In the genomic region with DNA sequence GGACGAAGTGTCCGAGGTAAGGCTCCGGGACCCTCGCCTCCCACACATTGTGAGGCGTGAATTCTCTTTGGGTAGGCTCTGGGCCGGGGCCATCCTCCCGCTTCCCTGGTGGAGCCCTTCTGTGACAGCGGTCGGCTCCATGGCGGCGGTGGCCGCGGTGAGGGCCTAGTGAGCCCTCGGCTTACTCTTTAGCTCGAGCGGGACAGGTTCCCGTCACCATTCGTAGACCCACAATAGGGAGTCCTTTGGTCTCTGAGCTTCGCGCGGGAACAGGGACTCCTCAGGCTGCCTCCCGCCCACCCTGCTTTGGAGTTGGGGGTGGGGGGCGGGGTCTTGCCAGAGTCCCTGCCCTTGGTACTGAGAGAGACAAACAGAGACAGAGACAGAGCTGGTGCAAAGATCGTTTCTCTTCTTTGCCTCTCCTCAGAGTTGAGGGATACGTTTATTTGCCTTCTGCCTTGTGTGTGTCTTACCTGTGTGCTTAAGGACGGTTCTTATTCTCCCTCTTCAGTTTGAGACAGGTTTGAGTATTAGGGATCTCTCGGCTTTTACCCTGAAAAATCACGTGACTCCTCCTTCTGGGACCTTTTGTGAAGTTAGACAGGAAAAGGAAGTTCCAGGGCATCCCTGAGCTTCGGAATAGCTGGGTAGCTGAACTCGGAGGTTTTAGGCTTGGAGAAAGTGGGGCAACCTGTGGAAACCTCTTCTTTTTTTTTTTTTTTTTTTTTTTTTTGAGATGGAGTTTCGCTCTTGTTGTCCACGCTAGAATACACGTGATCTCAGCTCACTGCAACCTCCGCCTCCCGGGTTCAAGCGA, we compare ENCODE assay signal across 8 cellular contexts. TPM values are rescaled to one million over a fixed set of nuclear protein-coding genes. Genes with fewer than 3 reads are reported as not detected.
DNase-seq lines count a peak whose midpoint lies in the region; ATAC-seq lines count a peak whose summit lies in the region.

No MANE protein-coding gene starts in this region.

- H3K27me3 ChIP-seq in CD4-positive, alpha-beta memory T cell (ENCODE audit: insufficient read depth, low read length), result no peaks in the 10 kb centered on the region

- ATAC-seq in natural killer cell treated with Interleukin-12 subunit alpha and Interleukin-12 subunit beta and Interleukin-15 and Interleukin-18, amount 100 ng/mL, for 72 hours, result no peak

- peak overlapping the region; percentile 90 for H3K27ac ChIP-seq in CD4-positive, alpha-beta memory T cell (ENCODE audit: low read depth, low read length)

- H3K9me3 ChIP-seq in CD4-positive, alpha-beta memory T cell (ENCODE audit: control insufficient read depth in 1 of 2, low read length in 2 of 2), result no peaks in the 10 kb centered on the region

- no peaks in the 10 kb centered on the region for H3K27me3 Mint-ChIP-seq in CD4-positive, alpha-beta memory T cell
- no peaks in the 10 kb centered on the region for H3K27me3 Mint-ChIP-seq in activated T-cell treated with anti-CD3 and anti-CD28 coated beads, Interleukin-2, amount 50 U/mL, for 24 hours
- H3K27me3 Mint-ChIP-seq in natural killer cell treated with Interleukin-12 subunit alpha and Interleukin-12 subunit beta and Interleukin-15 and Interleukin-18, amount 100 ng/mL, for 72 hours, result no peaks in the 10 kb centered on the region

- peaks cover 51% of the 10 kb centered on the region for H3K4me1 ChIP-seq in CD4-positive, alpha-beta memory T cell (ENCODE audit: insufficient read depth, low read length)

- no peaks in the 10 kb centered on the region for H3K9me3 Mint-ChIP-seq in CD4-positive, alpha-beta memory T cell
- no peaks in the 10 kb centered on the region for H3K9me3 Mint-ChIP-seq in activated T-cell treated with anti-CD3 and anti-CD28 coated beads, Interleukin-2, amount 50 U/mL, for 24 hours
- no peaks in the 10 kb centered on the region for H3K9me3 Mint-ChIP-seq in natural killer cell treated with Interleukin-12 subunit alpha and Interleukin-12 subunit beta and Interleukin-15 and Interleukin-18, amount 100 ng/mL, for 72 hours

- H3K36me3 ChIP-seq in CD4-positive, alpha-beta memory T cell (ENCODE audit: insufficient read depth, low read length), result peaks cover 4% of the 10 kb centered on the region

- peaks cover 23 to 52% (median 34%) of the 10 kb centered on the region in 4 donors for H3K4me1 Mint-ChIP-seq in CD4-positive, alpha-beta memory T cell
- peaks cover 44% of the 10 kb centered on the region for H3K4me1 Mint-ChIP-seq in activated T-cell treated with anti-CD3 and anti-CD28 coated beads, Interleukin-2, amount 50 U/mL, for 24 hours (ENCODE audit: low read depth)
- peaks cover 24 to 33% of the 10 kb centered on the region in 2 donors for H3K4me1 Mint-ChIP-seq in natural killer cell treated with Interleukin-12 subunit alpha and Interleukin-12 subunit beta and Interleukin-15 and Interleukin-18, amount 100 ng/mL, for 72 hours (ENCODE audit: low read depth in 2 of 2)

- CTCF ChIA-PET in CD4-positive, alpha-beta memory T cell (lab: Charles Lee; ENCODE audit: partially characterized antibody), result interaction anchor here (0.7 to 1.1 kb wide), 4 partner anchors 12 to 308 kb away, joined by 3 to 4 read pairs (median 4); no protein-coding TSS in a partner anchor

- peak; percentile 40 to 66 (median 52) for DNase-seq in CD4-positive, alpha-beta memory T cell
- DNase-seq in HCEC 1CT (peak; percentile 31), OCI-M1 (lab: John Stamatoyannopoulos, UW) (peak; percentile 68), fibroblast of gingiva (ENCODE audit: low read depth) (peak; percentile 14), stromal cell of bone marrow (ENCODE audit: low read depth) (peak; percentile 11), NCI-H187 (lab: John Stamatoyannopoulos, UW) (no peak)
- DNase-seq in activated T-cell treated with anti-CD3 and anti-CD28 coated beads, Interleukin-2, amount 50 U/mL, for 24 hours, result peak; percentile 71
- peak; percentile 65 for DNase-seq in natural killer cell treated with Interleukin-12 subunit alpha and Interleukin-12 subunit beta and Interleukin-15 and Interleukin-18, amount 100 ng/mL, for 72 hours (ENCODE audit: low spot score)

- POLR2A ChIA-PET in CD4-positive, alpha-beta memory T cell (lab: Charles Lee; ENCODE audit: partially characterized antibody), result interaction anchor here (0.6 to 4.1 kb wide), 30 partner anchors 10 to 918 kb away, joined by 3 to 57 read pairs (median 5); a partner anchor contains a TSS

- intact Hi-C loops in CD4-positive, alpha-beta memory T cell (cut with micrococcal nuclease), result loop anchor here (1.0 kb wide), 1 partner anchor 295 kb away; no protein-coding TSS in a partner anchor

- H3K4me3 ChIP-seq in CD4-positive, alpha-beta memory T cell (ENCODE audit: low read length in 2 of 2), result peak overlapping the region; percentile 81 to 90

- peak overlapping the region in 2 of 7 donors; percentile 36 to 70 for H3K27ac Mint-ChIP-seq in CD4-positive, alpha-beta memory T cell
- no peak overlapping the region for H3K27ac Mint-ChIP-seq in activated T-cell treated with anti-CD3 and anti-CD28 coated beads, Interleukin-2, amount 50 U/mL, for 24 hours
- H3K27ac Mint-ChIP-seq in natural killer cell treated with Interleukin-12 subunit alpha and Interleukin-12 subunit beta and Interleukin-15 and Interleukin-18, amount 100 ng/mL, for 72 hours, result no peak overlapping the region

- H3K4me3 Mint-ChIP-seq in CD4-positive, alpha-beta memory T cell, result no peak overlapping the region
- no peak overlapping the region for H3K4me3 Mint-ChIP-seq in activated T-cell treated with anti-CD3 and anti-CD28 coated beads, Interleukin-2, amount 50 U/mL, for 24 hours
- H3K4me3 Mint-ChIP-seq in natural killer cell treated with Interleukin-12 subunit alpha and Interleukin-12 subunit beta and Interleukin-15 and Interleukin-18, amount 100 ng/mL, for 72 hours, result no peak overlapping the region

- H3K36me3 Mint-ChIP-seq in CD4-positive, alpha-beta memory T cell, result peaks cover 15 to 23% of the 10 kb centered on the region in 2 donors
- H3K36me3 Mint-ChIP-seq in activated T-cell treated with anti-CD3 and anti-CD28 coated beads, Interleukin-2, amount 50 U/mL, for 24 hours (ENCODE audit: low read depth), result peaks cover 40% of the 10 kb centered on the region
- no peaks in the 10 kb centered on the region for H3K36me3 Mint-ChIP-seq in natural killer cell treated with Interleukin-12 subunit alpha and Interleukin-12 subunit beta and Interleukin-15 and Interleukin-18, amount 100 ng/mL, for 72 hours

RNA-seq across cellular contexts. Expression of a gene that starts 0.8 kb away (rescaled TPM):
- 100 to 1,000 TPM; 228 to 252 TPM for total RNA-seq in CD4-positive, alpha-beta memory T cell
- 100 to 1,000 TPM in 1 of 2 donors, 10 to 100 TPM in 1; 58.6 to 100 TPM for polyA plus RNA-seq in CD4-positive, alpha-beta memory T cell
- 100 to 1,000 TPM; 136 to 156 TPM for total RNA-seq in natural killer cell treated with Interleukin-12 subunit alpha and Interleukin-12 subunit beta and Interleukin-15 and Interleukin-18, amount 100 ng/mL, for 72 hours

RNA-seq across cellular contexts. Expression of a gene that starts 42.5 kb away (rescaled TPM):
- total RNA-seq in CD4-positive, alpha-beta memory T cell, result not detected
- polyA plus RNA-seq in CD4-positive, alpha-beta memory T cell, result not detected
- not detected for total RNA-seq in natural killer cell treated with Interleukin-12 subunit alpha and Interleukin-12 subunit beta and Interleukin-15 and Interleukin-18, amount 100 ng/mL, for 72 hours

RNA-seq across cellular contexts. Expression of a gene that starts 56.1 kb away (rescaled TPM):
- total RNA-seq in CD4-positive, alpha-beta memory T cell, result under 1 TPM; 0.52 to 0.86 TPM
- polyA plus RNA-seq in CD4-positive, alpha-beta memory T cell, result 1 to 10 TPM; 1.2 to 2.4 TPM
- 10 to 100 TPM; 56.0 to 63.0 TPM for total RNA-seq in natural killer cell treated with Interleukin-12 subunit alpha and Interleukin-12 subunit beta and Interleukin-15 and Interleukin-18, amount 100 ng/mL, for 72 hours

Comparison
In these comparisons a context has a peak if more than half of its experiments do, and no peak if none do; other contexts are left out.
1. DNase-seq: peak in CD4-positive, alpha-beta memory T cell (5 of 5), HCEC 1CT (single experiment), OCI-M1 (single experiment), activated T-cell treated with anti-CD3 and anti-CD28 coated beads, Interleukin-2, amount 50 U/mL, for 24 hours (single experiment), fibroblast of gingiva (single experiment), natural killer cell treated with Interleukin-12 subunit alpha and Interleukin-12 subunit beta and Interleukin-15 and Interleukin-18, amount 100 ng/mL, for 72 hours (single experiment) and stromal cell of bone marrow (single experiment); none in NCI-H187 (0 of 2).
2. RNA of a gene that starts 56.1 kb away (total RNA-seq): 56.0 to 63.0 TPM in natural killer cell treated with Interleukin-12 subunit alpha and Interleukin-12 subunit beta and Interleukin-15 and Interleukin-18, amount 100 ng/mL, for 72 hours; 0.52 to 0.86 TPM in CD4-positive, alpha-beta memory T cell; every median in the first group is over 10 times any median in the second.